Comparison of ENCODE assay signal across 20 cellular contexts in genomic region chr9:38720083-38720755, GRCh38. TPM values are rescaled to one million over a fixed set of nuclear protein-coding genes. Genes with fewer than 3 reads are reported as not detected.
DNase-seq lines count a peak whose midpoint lies in the region; ATAC-seq lines count a peak whose summit lies in the region.
"Had no signal": no experiment of that assay in that cellular context is flagged by ENCODE, and none has a peak within 500 bp of the region (broad histone marks: within the 10 kb centered on the region; RNA-seq: fewer than 3 reads in every experiment).

Gene FAM240B (minus strand): TSS chr9:38720133. CDS start chr9:38703999, 16,134 bp downstream.

- H3K27me3 ChIP-seq in SJCRH30: no peaks in the 10 kb centered on the region

- H3K4me3 ChIP-seq in SJCRH30: no peak within 1 kb of the TSS
- H3K4me3 ChIP-seq in skeletal muscle cell (ENCODE audit: low read depth, low read length): no peak within 1 kb of the TSS

- intact Hi-C loops in posterior cingulate gyrus (cut with DNase I): no loop called here

- H3K9me3 ChIP-seq in SJCRH30 (replicated peaks): no peaks in the 10 kb centered on the region; the same call in 1 of the 2 replicates

- H3K27ac ChIP-seq in SJCRH30: no peak within 1 kb of the TSS; the same call in 1 of the 2 replicates

- DNase-seq in NCI-H1694 (lab: John Stamatoyannopoulos, UW) (peak; percentile 18), NCI-H1694 treated with DMSO at 0.1 percent for 48 hours (lab: John Stamatoyannopoulos, UW) (no peak), SJCRH30 (peak; percentile 32 to 59), kidney glomerular epithelial cell (lab: John Stamatoyannopoulos, UW) (peak; percentile 30), skeletal muscle cell (ENCODE audit: low read depth) (peak; percentile 19), posterior cingulate gyrus (no peak), pons (ENCODE audit: low spot score) (no peak)
- DNase-seq: 8988T; CD4-positive, CD25-positive, alpha-beta regulatory T cell; COR-L47; GOT3; NCI-H1105; NCI-H2107; NCI-H446 treated with DMSO at 0.1 percent for 48 hours; NCI-H748 treated with DMSO at 0.1 percent for 48 hours; OCI-M1; SHP77 had no signal

- no peak for ATAC-seq in GM18870 (IDR thresholded peaks at IDR 0.05; ENCODE audit: unreplicated experiment)

- no peaks in the 10 kb centered on the region for H3K36me3 ChIP-seq in SJCRH30

- H3K4me1 ChIP-seq in SJCRH30: peaks cover 15% of the 10 kb centered on the region

RNA-seq across cellular contexts. Expression of gene FAM240B, which starts in this region (rescaled TPM):
- 0.30 TPM in 1 of 2 replicates, not detected in the other for total RNA-seq in SJCRH30 (2014; rRNA removed; shearing (Covaris generic))
- total RNA-seq: B cell; CD4-positive, CD25-positive, alpha-beta regulatory T cell; RPMI7951 had no signal

Comparison
In these comparisons a context has a peak if more than half of its experiments do, and no peak if none do; other contexts are left out.
1. DNase-seq: peak in NCI-H1694 (single experiment), kidney glomerular epithelial cell (single experiment) and skeletal muscle cell (single experiment); none in NCI-H1694 treated with DMSO at 0.1 percent for 48 hours (single experiment), posterior cingulate gyrus (0 of 10) and pons (single experiment).
2. Peak in DNase-seq in SJCRH30; RNA of the gene not detected or under 1 TPM.